9 cellular contexts compared by ENCODE assay signal in genomic region chr10:50326757-50327701, GRCh38.
DNase-seq lines count a peak whose midpoint lies in the region; ATAC-seq, FAIRE-seq and TF ChIP-seq lines count a peak whose summit lies in the region.
"Had no signal": no experiment of that assay in that cellular context is flagged by ENCODE, and none has a peak within 500 bp of the region (broad histone marks: within the 10 kb centered on the region; RNA-seq: fewer than 3 reads in every experiment).

No MANE protein-coding gene starts in this region.

- in situ Hi-C loops in T47D (cut with HindIII; ENCODE audit: low pct_unique_long_range_greater_than_20kb, low sequenced_read_pairs) = no loop called here

- ATAC-seq in left lobe of liver = peak; percentile 41
- no peak for ATAC-seq in GM18868 (IDR thresholded peaks at IDR 0.05; ENCODE audit: unreplicated experiment)

- FAIRE-seq in GM12891 (lab: Jason Lieb, UNC) = no peak

- intact Hi-C loops in activated CD4-positive, alpha-beta T cell treated with anti-CD3 and anti-CD28 coated beads, Interleukin-2, amount 10 ng/mL, durations not matched to agents 24 days and 14 days (cut with micrococcal nuclease) = loop anchor here (5.0 kb wide), 2 partner anchors 105 to 185 kb away; no protein-coding TSS in a partner anchor

- H3K9me3 Mint-ChIP-seq in activated CD4-positive, alpha-beta T cell treated with anti-CD3 and anti-CD28 coated beads, Interleukin-2, amount 10 ng/mL, durations not matched to agents 24 days and 14 days = peaks cover 3% of the 10 kb centered on the region
- H3K9me3 Mint-ChIP-seq: stimulated activated naive CD8-positive, alpha-beta T cell treated with anti-CD3 and anti-CD28 coated beads, Interleukin-15, Interleukin-2, amounts not matched to agents 100 ng/mL and 50 ng/mL, for 24 hours had no signal

- H3K27ac Mint-ChIP-seq in activated CD4-positive, alpha-beta T cell treated with anti-CD3 and anti-CD28 coated beads, Interleukin-2, amount 10 ng/mL, durations not matched to agents 24 days and 14 days = no peak overlapping the region
- H3K27ac Mint-ChIP-seq: stimulated activated naive CD8-positive, alpha-beta T cell treated with anti-CD3 and anti-CD28 coated beads, Interleukin-15, Interleukin-2, amounts not matched to agents 100 ng/mL and 50 ng/mL, for 24 hours had no signal

- peaks cover 40% of the 10 kb centered on the region for H3K4me1 Mint-ChIP-seq in activated CD4-positive, alpha-beta T cell treated with anti-CD3 and anti-CD28 coated beads, Interleukin-2, amount 10 ng/mL, durations not matched to agents 24 days and 14 days

- no peak for DNase-seq in activated CD4-positive, alpha-beta T cell treated with anti-CD3 and anti-CD28 coated beads, Interleukin-2, amount 10 ng/mL, durations not matched to agents 24 days and 14 days
- DNase-seq in activated CD4-positive, alpha-beta T cell treated with anti-CD3 and anti-CD28 coated beads for 1 hour = no peak
- DNase-seq in T47D (ENCODE audit: low read depth in 1 of 2, low spot score in 1 of 2) = peak; percentile 56 to 61
- no peak for DNase-seq in left lobe of liver (ENCODE audit: low spot score)
- DNase-seq in ureter (ENCODE audit: low spot score) = peak; percentile 59
- DNase-seq in GM12891 (ENCODE audit: insufficient read length, low spot score) = no peak
- no peak for DNase-seq in NCI-H2196 (lab: John Stamatoyannopoulos, UW; ENCODE audit: unreplicated experiment)

- peaks cover 17% of the 10 kb centered on the region for H3K36me3 Mint-ChIP-seq in activated CD4-positive, alpha-beta T cell treated with anti-CD3 and anti-CD28 coated beads, Interleukin-2, amount 10 ng/mL, durations not matched to agents 24 days and 14 days (ENCODE audit: low read depth)

- TF ChIP-seq POLR2A in GM12891 (IDR thresholded peaks at IDR 0.05; ENCODE audit: low read depth, low read length) = no peak

- peak overlapping the region; percentile 58 for H3K4me3 Mint-ChIP-seq in activated CD4-positive, alpha-beta T cell treated with anti-CD3 and anti-CD28 coated beads, Interleukin-2, amount 10 ng/mL, durations not matched to agents 24 days and 14 days
- H3K4me3 Mint-ChIP-seq: stimulated activated naive CD8-positive, alpha-beta T cell treated with anti-CD3 and anti-CD28 coated beads, Interleukin-15, Interleukin-2, amounts not matched to agents 100 ng/mL and 50 ng/mL, for 24 hours had no signal

- no peaks in the 10 kb centered on the region for H3K27me3 Mint-ChIP-seq in activated CD4-positive, alpha-beta T cell treated with anti-CD3 and anti-CD28 coated beads, Interleukin-2, amount 10 ng/mL, durations not matched to agents 24 days and 14 days
- H3K27me3 Mint-ChIP-seq: stimulated activated naive CD8-positive, alpha-beta T cell treated with anti-CD3 and anti-CD28 coated beads, Interleukin-15, Interleukin-2, amounts not matched to agents 100 ng/mL and 50 ng/mL, for 24 hours had no signal

TF ChIP-seq in GM12891, 5 proteins besides CTCF, POLR2A, EP300 and RAD21:
- TF ChIP-seq SPI1 (IDR thresholded peaks at IDR 0.05; ENCODE audit: low read depth, low read length) = no peak
- no peak for TF ChIP-seq PAX5 (IDR thresholded peaks at IDR 0.05; ENCODE audit: insufficient read depth, low read length, severe bottlenecking)
- no peak for TF ChIP-seq POU2F2 (IDR thresholded peaks at IDR 0.05; ENCODE audit: low read depth, low read length)
- TF ChIP-seq POLR2AphosphoS5 (IDR thresholded peaks at IDR 0.05; ENCODE audit: low read depth, low read length) = no peak
- TF ChIP-seq TAF1 (IDR thresholded peaks at IDR 0.05; ENCODE audit: low read depth, low read length) = no peak
TF ChIP-seq in GM12891: peak in this region for 0.

Comparison
In these comparisons a context has a peak if more than half of its experiments do, and no peak if none do; other contexts are left out.
1. DNase-seq: peak in T47D (2 of 2) and ureter (single experiment); none in activated CD4-positive, alpha-beta T cell treated with anti-CD3 and anti-CD28 coated beads, Interleukin-2, amount 10 ng/mL, durations not matched to agents 24 days and 14 days (single experiment), activated CD4-positive, alpha-beta T cell treated with anti-CD3 and anti-CD28 coated beads for 1 hour (single experiment), left lobe of liver (single experiment), GM12891 (single experiment) and NCI-H2196 (single experiment).